ENCODE assay signal across 20 cellular contexts in the genomic region with DNA sequence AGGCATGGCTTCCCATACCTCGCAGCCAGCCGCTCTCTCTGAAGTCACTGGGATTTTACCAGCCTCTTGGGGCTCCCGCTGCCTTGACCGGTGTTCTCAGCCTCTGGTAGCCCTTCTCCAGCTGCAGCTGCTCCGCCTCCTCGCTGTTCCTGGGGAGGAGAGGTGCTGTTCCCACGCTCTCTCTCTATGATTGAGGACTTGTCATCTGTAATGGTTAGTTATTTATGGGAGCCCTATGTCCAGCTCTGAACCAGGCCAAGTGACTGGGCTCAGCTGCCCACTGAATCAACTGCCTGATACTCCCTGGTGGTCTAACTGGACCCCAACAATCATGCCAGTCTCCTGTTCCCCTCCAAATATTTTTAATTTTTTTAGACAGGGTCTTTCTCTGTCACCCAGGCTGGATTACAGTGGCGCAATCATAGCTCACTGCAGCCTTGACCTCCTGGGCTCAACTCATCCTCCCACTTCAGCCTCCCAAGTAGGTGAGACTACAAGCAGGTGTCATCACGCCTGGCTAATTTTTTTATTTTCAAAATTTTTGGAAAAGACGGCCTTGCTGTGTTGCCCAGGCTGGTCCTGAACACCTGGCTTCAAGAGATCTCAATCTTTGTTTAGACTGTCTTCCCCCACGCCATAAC. TPM values are rescaled to one million over a fixed set of nuclear protein-coding genes. Genes with fewer than 3 reads are reported as not detected.
"Had no signal": no experiment of that assay in that cellular context is flagged by ENCODE, and none has a peak within 500 bp of the region (broad histone marks: within the 10 kb centered on the region; RNA-seq: fewer than 3 reads in every experiment).

No MANE protein-coding gene starts in this region.

- H3K4me3 ChIP-seq: dorsolateral prefrontal cortex, left lung, lower lobe of right lung, neural progenitor cell, psoas muscle, skin epidermis, stomach, thoracic aorta had no signal

- H3K36me3 ChIP-seq: left lung, lower lobe of right lung, neural progenitor cell, stomach, thoracic aorta had no signal

- H3K9ac ChIP-seq: neural progenitor cell had no signal

- H3K9me3 ChIP-seq: left lung, lower lobe of right lung, psoas muscle, stomach, thoracic aorta had no signal

- ATAC-seq: esophagus mucosa, left lung, lower lobe of right lung, psoas muscle, sciatic nerve had no signal

- H3K27ac ChIP-seq: dorsolateral prefrontal cortex, left lung, lower lobe of right lung, neural progenitor cell, psoas muscle, skin epidermis, stomach, thoracic aorta had no signal

- DNase-seq: cortex of kidney; dorsolateral prefrontal cortex; effector memory CD4-positive, alpha-beta T cell; immature natural killer cell; lower lobe of right lung; natural killer cell; occipital lobe; psoas muscle; retina; stimulated activated CD4-positive, alpha-beta T cell treated with anti-CD3 and anti-CD28 coated beads, Interleukin-12 subunit alpha, Interleukin-12 subunit beta, amount 100 ng/mL, for 4 hours; stimulated activated naive CD4-positive, alpha-beta T cell; stomach; substantia nigra; trophoblast cell had no signal

- H2AFZ ChIP-seq: neural progenitor cell had no signal

- H3K4me2 ChIP-seq: neural progenitor cell had no signal

RNA-seq across cellular contexts. Expression of a gene that starts 4.8 kb away (rescaled TPM):
- total RNA-seq: occipital lobe had no signal
- polyA plus RNA-seq: immature natural killer cell had no signal
